ENCODE assay signal across 21 cellular contexts in the genomic region with DNA sequence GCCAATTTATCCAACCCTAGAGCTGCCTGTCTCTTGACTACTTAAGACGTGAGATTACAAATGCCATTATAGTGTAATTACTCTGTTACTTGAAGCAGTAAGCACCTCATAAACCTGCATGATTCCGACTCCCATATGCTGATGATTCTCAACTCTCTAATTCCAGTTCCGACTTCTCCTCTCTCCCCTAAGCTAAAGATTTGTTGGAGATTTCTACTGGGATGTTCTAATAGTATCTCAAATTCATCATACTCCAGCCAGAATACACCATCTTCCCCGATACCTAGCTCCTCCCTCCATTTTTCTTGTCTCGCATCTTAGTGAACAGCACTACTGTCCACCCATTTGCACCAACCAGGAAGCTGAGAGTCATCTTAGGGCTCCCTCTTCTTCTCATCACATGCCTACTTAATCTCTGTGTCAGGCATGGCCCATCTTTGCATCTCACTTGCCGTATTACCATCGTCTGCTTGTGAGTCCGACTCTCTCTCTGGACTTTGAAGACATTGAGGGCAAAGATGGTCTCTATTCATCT. TPM values are rescaled to one million over a fixed set of nuclear protein-coding genes. Genes with fewer than 3 reads are reported as not detected.
DNase-seq lines count a peak whose midpoint lies in the region; ATAC-seq, FAIRE-seq and TF ChIP-seq lines count a peak whose summit lies in the region.
"Had no signal": no experiment of that assay in that cellular context is flagged by ENCODE, and none has a peak within 500 bp of the region (broad histone marks: within the 10 kb centered on the region; RNA-seq: fewer than 3 reads in every experiment).

No MANE protein-coding gene starts in this region.

- peak in 3 of 4 experiments; percentile 50 to 55 (median 55) for DNase-seq in K562 (ENCODE audit: extremely low read depth in 1 of 4, low spot score in 3 of 4)
- no peak for DNase-seq in Right ventricle myocardium inferior (ENCODE audit: missing footprints)
- no peak for DNase-seq in BE2C
- DNase-seq: 8988T; Caco-2; CD4-positive, CD25-positive, alpha-beta regulatory T cell; CD8-positive, alpha-beta T cell; DMS153; DND-41; H9; HFFc6 had no signal

- H3K27ac ChIP-seq in K562 (ENCODE audit: extremely low read depth, low read depth, low read length) = peak overlapping the region; percentile 97
- H3K27ac ChIP-seq: A549, BLaER1, C4-2B had no signal

- H3K9me3 ChIP-seq in Loucy (ENCODE audit: insufficient read depth, low read depth, low read length) (no peaks in the 10 kb centered on the region), K562 (replicated peaks; ENCODE audit: control insufficient read depth, insufficient read depth, low read depth, low read length) (no peaks in the 10 kb centered on the region), BE2C (no peaks in the 10 kb centered on the region)
- H3K9me3 ChIP-seq: A549, BLaER1, Caco-2 had no signal

- H3K9me1 ChIP-seq in K562 (ENCODE audit: control insufficient read depth, insufficient read depth, low read length) = no peaks in the 10 kb centered on the region

- POLR2A ChIA-PET in K562 (lab: Yijun Ruan, JAX) = interaction anchor here (0.6 to 2.1 kb wide), 20 partner anchors 9 to 214 kb away, joined by 3 to 33 read pairs (median 4); no protein-coding TSS in a partner anchor

- TF ChIP-seq CTCF in Loucy (conservative IDR thresholded peaks at IDR 0.05; ENCODE audit: low read length) = no peak
- TF ChIP-seq CTCF in K562 (IDR thresholded peaks at IDR 0.05 in 2 of 3, conservative IDR thresholded peaks at IDR 0.05 in 1 of 3; ENCODE audit: insufficient read depth in 2 of 3, low read depth in 1 of 3, low read length in 3 of 3) = no peak
- no peak for TF ChIP-seq CTCF in BE2C (IDR thresholded peaks at IDR 0.05; ENCODE audit: low read depth, low read length)

- H3K9me2 ChIP-seq in Loucy (replicated peaks; ENCODE audit: low read depth, low read length) = no peaks in the 10 kb centered on the region

- H3K4me1 ChIP-seq in Loucy (ENCODE audit: insufficient read depth, low read length, poor library complexity, severe bottlenecking) (peaks cover 35% of the 10 kb centered on the region), K562 (replicated peaks in 1 of 2; ENCODE audit: control insufficient read depth in 2 of 2, insufficient read depth in 2 of 2, low read length in 2 of 2) (peaks cover 58 to 68% of the 10 kb centered on the region in 2 experiments), BE2C (no peaks in the 10 kb centered on the region)
- H3K4me1 ChIP-seq: A549 had no signal

- no peak for TF ChIP-seq EP300 in K562 (IDR thresholded peaks at IDR 0.05; ENCODE audit: low read length)

- CTCF ChIA-PET in K562 (lab: Yijun Ruan, JAX; ENCODE audit: low intra/inter-chr PET ratio) = no interaction called here

- H2AFZ ChIP-seq in Loucy (ENCODE audit: low read length) (peak overlapping the region; percentile 58; the same call in 1 of the 2 replicates), K562 (ENCODE audit: low read depth, low read length) (peak overlapping the region; percentile 91)
- H2AFZ ChIP-seq: GM23338 had no signal

- 20% methylated on average over 8 of the region's 8 CpGs for WGBS in K562 (ENCODE audit: insufficient coverage, low coverage, missing lambda C conversion rate)

- TF ChIP-seq RAD21 in K562 (CRISPR knock-in tag; conservative IDR thresholded peaks at IDR 0.05 in 1 of 2, IDR thresholded peaks at IDR 0.05 in 1 of 2) = no peak

- intact Hi-C loops in K562 (cut with micrococcal nuclease) (loop anchor here (1.0 to 2.0 kb wide), 2 partner anchors 26 to 35 kb away; no protein-coding TSS in a partner anchor), Right ventricle myocardium inferior (cut with DNase I) (no loop called here)

- in situ Hi-C loops in K562 (cut with MboI) = no loop called here

- H3K36me3 ChIP-seq in Loucy (ENCODE audit: insufficient read depth, low read length) (no peaks in the 10 kb centered on the region), K562 (ENCODE audit: control insufficient read depth, insufficient read depth, low read length) (no peaks in the 10 kb centered on the region), BE2C (no peaks in the 10 kb centered on the region)
- H3K36me3 ChIP-seq: BLaER1 had no signal

- no peak for FAIRE-seq in K562 (lab: Jason Lieb, UNC)
- FAIRE-seq: A549, G401.6, GM12892 had no signal

- H3F3A ChIP-seq in Loucy (ENCODE audit: low read depth) = 0 out of 2 replicates have a peak, but pooled peaks cover 3% of the 10 kb centered on the region

- TF ChIP-seq POLR2A in K562 (conservative IDR thresholded peaks at IDR 0.05) = no peak

- H3K9ac ChIP-seq in Loucy (ENCODE audit: low read depth, low read length, poor library complexity, severe bottlenecking) (no peak overlapping the region), K562 (ENCODE audit: insufficient read depth in 1 of 2, low read depth in 2 of 2, low read length in 2 of 2) (peak overlapping the region in 1 of 2 experiments; percentile 54; a peak in 2 of 4 replicates)
- H3K9ac ChIP-seq: BLaER1 had no signal

- no TSS peak for BruUV-seq in K562 (replicated peaks; lab: Mats Ljungman, UMichigan)

- H4K20me1 ChIP-seq in Loucy (ENCODE audit: insufficient read depth, low read length, poor library complexity, severe bottlenecking) = no peaks in the 10 kb centered on the region
- H4K20me1 ChIP-seq in K562 (replicated peaks; ENCODE audit: control insufficient read depth, insufficient read depth, low read length) = no peaks in the 10 kb centered on the region
- H4K20me1 ChIP-seq: BLaER1 had no signal

- no peak overlapping the region for H3K4me3 ChIP-seq in Loucy (ENCODE audit: low read length, poor library complexity, severe bottlenecking)
- no peak overlapping the region for H3K4me3 ChIP-seq in K562
- no peak overlapping the region for H3K4me3 ChIP-seq in BE2C (ENCODE audit: low read depth, low read length)
- H3K4me3 ChIP-seq: A549, BLaER1, GM23338 had no signal

- H3K27me3 ChIP-seq in Loucy (ENCODE audit: insufficient read depth, low read length, poor library complexity, severe bottlenecking) (no peaks in the 10 kb centered on the region), K562 (ENCODE audit: control insufficient read depth in 2 of 2, insufficient read depth in 2 of 2, low read length in 2 of 2) (no peaks in the 10 kb centered on the region), BE2C (no peaks in the 10 kb centered on the region)
- H3K27me3 ChIP-seq: BLaER1 had no signal

- H3K79me2 ChIP-seq in Loucy (ENCODE audit: insufficient read depth, low read length) (no peaks in the 10 kb centered on the region), K562 (ENCODE audit: control insufficient read depth, insufficient read depth, low read length) (no peaks in the 10 kb centered on the region)

- H3K4me2 ChIP-seq in Loucy (ENCODE audit: low read depth, low read length, poor library complexity, severe bottlenecking) = peak overlapping the region; percentile 26
- H3K4me2 ChIP-seq in K562 (ENCODE audit: insufficient read depth, low read length) = peak overlapping the region; percentile 71
- H3K4me2 ChIP-seq: A549, BLaER1, GM23338 had no signal

- ATAC-seq in K562 = peak; percentile 9; the same call in 2 of the 3 replicates
- no peak for ATAC-seq in Right ventricle myocardium inferior
- ATAC-seq in GM19351 (IDR thresholded peaks at IDR 0.05; ENCODE audit: unreplicated experiment) = no peak
- ATAC-seq: A549; CD8-positive, alpha-beta T cell; GM23338; HCT116 had no signal

RNA-seq across cellular contexts. Expression of a gene that starts 3.4 kb away (rescaled TPM):
- total RNA-seq in K562 (2011; cell fraction: chromatin; rRNA removed; ENCODE audit: low replicate concordance) = 0.74 and 0.77 TPM in 2 replicates
- 0.26 and 0.67 TPM in 2 replicates for total RNA-seq in K562 (2011; cell fraction: nucleolus; rRNA removed)
- 0.44 and 0.99 TPM in 2 replicates for total RNA-seq in K562 (2011; cell fraction: nucleoplasm; rRNA removed)
- total RNA-seq in K562 (2014; rRNA removed) (0.24 and 0.50 TPM in 2 replicates), K562 (2014; rRNA removed; fragmentation: Illumina TruSeq; extraction: Trizol) (0.32 and 0.36 TPM in 2 replicates), K562 (2015; rRNA removed; fragmentation: Illumina TruSeq; extraction: Trizol) (0.19 and 0.22 TPM in 2 replicates), K562 (2021) (0.16 and 0.44 TPM in 2 replicates), Right ventricle myocardium inferior (212 TPM)
- polyA plus RNA-seq in K562 (2011; rRNA removed) (0.42 and 0.57 TPM in 2 replicates), K562 (2014; fragmentation: Illumina TruSeq; extraction: Trizol) (0.28 and 0.48 TPM in 2 replicates), K562 (2014; fragmentation: Nextera tagmentation; extraction: Ambion mirVana) (under 1 TPM; 0.08 to 0.10 TPM), K562 (2014; rRNA removed) (0.22 and 0.40 TPM in 2 replicates)
- polyA plus RNA-seq in K562 (2011; cell fraction: cytosol; rRNA removed) = 0.31 and 0.43 TPM in 2 replicates
- 0.41 and 0.65 TPM in 2 replicates for polyA plus RNA-seq in K562 (2011; cell fraction: nucleus; rRNA removed)
- 0.38 and 0.60 TPM in 2 replicates for polyA plus RNA-seq in K562 (2012)
- 0.28 and 0.54 TPM in 2 replicates for polyA minus RNA-seq in K562 (2011; rRNA and poly(A)+ RNA removed)
- not detected in 2 replicates for polyA minus RNA-seq in K562 (2011; cell fraction: cytosol; rRNA and poly(A)+ RNA removed)
- 0.27 and 0.33 TPM in 2 replicates for polyA minus RNA-seq in K562 (2011; cell fraction: nucleus; rRNA and poly(A)+ RNA removed)
- polyA plus RNA-seq in BE2C (2012; ENCODE audit: insufficient read depth, insufficient read length, low read depth) = not detected
- total RNA-seq: Caco-2; CD4-positive, CD25-positive, alpha-beta regulatory T cell; CD8-positive, alpha-beta T cell; H4; H9; HFFc6 had no signal
- polyA plus RNA-seq: A549; CD4-positive, CD25-positive, alpha-beta regulatory T cell; GM23338 had no signal

RNA-seq across cellular contexts. Expression of a gene that starts 25.0 kb away (rescaled TPM):
- 0.42 TPM in 1 of 2 replicates, not detected in the other for total RNA-seq in K562 (2011; cell fraction: chromatin; rRNA removed; ENCODE audit: low replicate concordance)
- 0.33 and 0.53 TPM in 2 replicates for total RNA-seq in K562 (2011; cell fraction: nucleolus; rRNA removed)
- total RNA-seq in K562 (2011; cell fraction: nucleoplasm; rRNA removed) = 0.51 TPM in 1 of 2 replicates, not detected in the other
- total RNA-seq in K562 (2014; rRNA removed) (0.18 TPM in 1 of 2 replicates, not detected in the other), K562 (2014; rRNA removed; fragmentation: Illumina TruSeq; extraction: Trizol) (not detected in 2 replicates), K562 (2015; rRNA removed; fragmentation: Illumina TruSeq; extraction: Trizol) (not detected in 2 replicates), K562 (2021) (0.11 and 0.13 TPM in 2 replicates), Right ventricle myocardium inferior (4.0 TPM)
- polyA plus RNA-seq in K562 (2011; rRNA removed) (0.07 and 0.08 TPM in 2 replicates), K562 (2014; fragmentation: Illumina TruSeq; extraction: Trizol) (0.07 TPM in 1 of 2 replicates, not detected in the other), K562 (2014; fragmentation: Nextera tagmentation; extraction: Ambion mirVana) (under 1 TPM; 0.01 to 0.06 TPM), K562 (2014; rRNA removed) (0.03 TPM in 1 of 2 replicates, not detected in the other)
- polyA plus RNA-seq in K562 (2011; cell fraction: cytosol; rRNA removed) = 0.19 and 0.22 TPM in 2 replicates
- polyA plus RNA-seq in K562 (2011; cell fraction: nucleus; rRNA removed) = 0.10 TPM in 2 replicates
- 0.03 and 0.32 TPM in 2 replicates for polyA plus RNA-seq in K562 (2012)
- 0.21 TPM in 1 of 2 replicates, not detected in the other for polyA minus RNA-seq in K562 (2011; rRNA and poly(A)+ RNA removed)
- polyA minus RNA-seq in K562 (2011; cell fraction: cytosol; rRNA and poly(A)+ RNA removed) = not detected in 2 replicates
- 0.13 TPM in 1 of 2 replicates, not detected in the other for polyA minus RNA-seq in K562 (2011; cell fraction: nucleus; rRNA and poly(A)+ RNA removed)
- polyA plus RNA-seq in BE2C (2012; ENCODE audit: insufficient read depth, insufficient read length, low read depth) = 0.28 TPM
- total RNA-seq: CD4-positive, CD25-positive, alpha-beta regulatory T cell; CD8-positive, alpha-beta T cell; H4; HFFc6 had no signal
- polyA plus RNA-seq: A549, GM23338 had no signal

RNA-seq across cellular contexts. Expression of a gene that starts 40.7 kb away (rescaled TPM):
- total RNA-seq in K562 (2011; cell fraction: chromatin; rRNA removed; ENCODE audit: low replicate concordance) = 13.8 and 29.1 TPM in 2 replicates
- total RNA-seq in K562 (2011; cell fraction: nucleolus; rRNA removed) = 6.7 and 10.4 TPM in 2 replicates
- total RNA-seq in K562 (2011; cell fraction: nucleoplasm; rRNA removed) = 15.9 and 18.4 TPM in 2 replicates
- total RNA-seq in K562 (2014; rRNA removed) = 12.8 and 13.7 TPM in 2 replicates
- 30.2 and 36.1 TPM in 2 replicates for total RNA-seq in K562 (2014; rRNA removed; fragmentation: Illumina TruSeq; extraction: Trizol)
- total RNA-seq in K562 (2015; rRNA removed; fragmentation: Illumina TruSeq; extraction: Trizol) = 21.6 and 23.3 TPM in 2 replicates
- 26.3 TPM in 2 replicates for total RNA-seq in K562 (2021)
- polyA plus RNA-seq in K562 (2011; rRNA removed) = 23.8 and 24.5 TPM in 2 replicates
- 3.7 and 9.8 TPM in 2 replicates for polyA plus RNA-seq in K562 (2011; cell fraction: cytosol; rRNA removed)
- polyA plus RNA-seq in K562 (2011; cell fraction: nucleus; rRNA removed) = 7.5 and 9.5 TPM in 2 replicates
- 13.0 and 15.6 TPM in 2 replicates for polyA plus RNA-seq in K562 (2012)
- 19.8 and 20.0 TPM in 2 replicates for polyA plus RNA-seq in K562 (2014; fragmentation: Illumina TruSeq; extraction: Trizol)
- polyA plus RNA-seq in K562 (2014; fragmentation: Nextera tagmentation; extraction: Ambion mirVana) = 10 to 100 TPM; 14.7 to 21.5 TPM
- polyA plus RNA-seq in K562 (2014; rRNA removed) = 13.6 and 13.9 TPM in 2 replicates
- 49.3 and 52.4 TPM in 2 replicates for polyA minus RNA-seq in K562 (2011; rRNA and poly(A)+ RNA removed)
- 17.2 and 17.6 TPM in 2 replicates for polyA minus RNA-seq in K562 (2011; cell fraction: cytosol; rRNA and poly(A)+ RNA removed)
- polyA minus RNA-seq in K562 (2011; cell fraction: nucleus; rRNA and poly(A)+ RNA removed) = 4.3 and 10.4 TPM in 2 replicates
- total RNA-seq in Right ventricle myocardium inferior = 4.0 TPM
- polyA plus RNA-seq in BE2C (2012; ENCODE audit: insufficient read depth, insufficient read length, low read depth) = 6.1 TPM

RNA-seq across cellular contexts. Expression of a gene that starts 49.3 kb away (rescaled TPM):
- total RNA-seq in K562 (2011; cell fraction: chromatin; rRNA removed; ENCODE audit: low replicate concordance) = 0.58 TPM in 1 of 2 replicates, not detected in the other
- 1.5 and 2.0 TPM in 2 replicates for total RNA-seq in K562 (2011; cell fraction: nucleolus; rRNA removed)
- total RNA-seq in K562 (2011; cell fraction: nucleoplasm; rRNA removed) = 0.95 and 1.9 TPM in 2 replicates
- 0.12 and 0.23 TPM in 2 replicates for total RNA-seq in K562 (2014; rRNA removed)
- 0.04 TPM in 1 of 2 replicates, not detected in the other for total RNA-seq in K562 (2014; rRNA removed; fragmentation: Illumina TruSeq; extraction: Trizol)
- total RNA-seq in K562 (2015; rRNA removed; fragmentation: Illumina TruSeq; extraction: Trizol) = 0.07 and 0.08 TPM in 2 replicates
- total RNA-seq in K562 (2021) = 0.13 and 0.16 TPM in 2 replicates
- 0.07 and 0.11 TPM in 2 replicates for polyA plus RNA-seq in K562 (2011; rRNA removed)
- polyA plus RNA-seq in K562 (2011; cell fraction: cytosol; rRNA removed) = 0.07 and 0.13 TPM in 2 replicates
- polyA plus RNA-seq in K562 (2011; cell fraction: nucleus; rRNA removed) = 0.28 and 0.32 TPM in 2 replicates
- 0.13 and 0.68 TPM in 2 replicates for polyA plus RNA-seq in K562 (2012)
- 0.06 TPM in 1 of 2 replicates, not detected in the other for polyA plus RNA-seq in K562 (2014; fragmentation: Illumina TruSeq; extraction: Trizol)
- not detected for polyA plus RNA-seq in K562 (2014; fragmentation: Nextera tagmentation; extraction: Ambion mirVana)
- polyA plus RNA-seq in K562 (2014; rRNA removed) = 0.09 and 0.16 TPM in 2 replicates
- polyA minus RNA-seq in K562 (2011; rRNA and poly(A)+ RNA removed) = 0.11 and 0.18 TPM in 2 replicates
- polyA minus RNA-seq in K562 (2011; cell fraction: cytosol; rRNA and poly(A)+ RNA removed) = 0.29 and 0.55 TPM in 2 replicates
- 1.3 and 2.3 TPM in 2 replicates for polyA minus RNA-seq in K562 (2011; cell fraction: nucleus; rRNA and poly(A)+ RNA removed)
- total RNA-seq in Right ventricle myocardium inferior = 11.2 TPM
- not detected for polyA plus RNA-seq in BE2C (2012; ENCODE audit: insufficient read depth, insufficient read length, low read depth)
- total RNA-seq: CD4-positive, CD25-positive, alpha-beta regulatory T cell; H4 had no signal

Comparison
In these comparisons a context has a peak if more than half of its experiments do, and no peak if none do; other contexts are left out.
1. DNase-seq: peak in K562 (3 of 4); none in Right ventricle myocardium inferior (single experiment) and BE2C (single experiment).
2. RNA of a gene that starts 3.4 kb away (total RNA-seq): 212 TPM in Right ventricle myocardium inferior (single experiment); 0.16 to 0.99 TPM in K562; every median in the first group is over 100 times any median in the second.